Comparison of ENCODE assay signal across 10 cellular contexts in the genomic region with DNA sequence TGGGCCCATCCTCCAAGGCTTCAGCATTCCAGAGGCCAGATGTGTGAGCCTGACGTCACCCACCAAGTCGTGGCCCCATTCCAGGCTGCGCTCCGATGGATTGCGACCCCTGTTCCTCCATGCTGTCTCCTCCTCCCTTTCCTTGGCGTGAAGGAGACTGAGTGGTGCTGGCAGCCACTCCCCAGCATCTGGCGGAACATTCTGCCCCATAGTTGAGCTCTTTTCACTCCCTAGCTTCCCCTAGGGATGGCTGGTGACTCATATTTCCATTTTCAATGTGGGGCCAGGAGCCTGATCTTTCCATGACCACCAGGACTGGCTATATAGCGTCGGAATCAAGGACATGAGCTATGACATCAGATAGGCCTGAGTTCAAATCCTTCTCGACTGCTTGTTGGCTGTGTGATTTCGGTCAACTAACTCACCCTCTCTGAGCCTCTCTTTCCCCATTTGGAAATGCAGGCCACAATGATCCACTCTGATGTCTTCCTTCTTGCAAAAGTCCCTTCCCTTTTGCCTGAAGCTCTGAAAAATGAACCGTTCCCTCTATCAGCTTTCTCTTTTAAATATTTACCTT. TPM values are rescaled to one million over a fixed set of nuclear protein-coding genes. Genes with fewer than 3 reads are reported as not detected.
DNase-seq lines count a peak whose midpoint lies in the region; ATAC-seq, FAIRE-seq and TF ChIP-seq lines count a peak whose summit lies in the region.
"Had no signal": no experiment of that assay in that cellular context is flagged by ENCODE, and none has a peak within 500 bp of the region (broad histone marks: within the 10 kb centered on the region; RNA-seq: fewer than 3 reads in every experiment).

No MANE protein-coding gene starts in this region.

- DNase-seq in CD14-positive monocyte (ENCODE audit: low spot score) (no peak), T1000 (lab: John Stamatoyannopoulos, UW) (peak; percentile 59), Right ventricle myocardium superior (peak; percentile 96), D721Med (ENCODE audit: insufficient read length, low spot score) (no peak), SW 1271 (lab: John Stamatoyannopoulos, UW) (no peak), NCI-H510A (lab: John Stamatoyannopoulos, UW) (no peak)
- DNase-seq: DND-41; stimulated activated CD4-positive, alpha-beta T cell treated with anti-CD3 and anti-CD28 coated beads, Interleukin-4, amount 100 ng/mL, for 4 hours had no signal

- H3K4me1 ChIP-seq in parathyroid adenoma = peaks cover 9% of the 10 kb centered on the region

- no peaks in the 10 kb centered on the region for H3K36me3 ChIP-seq in parathyroid adenoma (ENCODE audit: control insufficient read depth, insufficient read depth, low read length)

- H3K27ac ChIP-seq in parathyroid adenoma = peak overlapping the region; percentile 42

- no peaks in the 10 kb centered on the region for H3K27me3 ChIP-seq in parathyroid adenoma (ENCODE audit: control insufficient read depth, insufficient read depth, low read length)

- peaks cover 6 to 16% (median 11%) of the 10 kb centered on the region in 7 donors for H3K9me3 Mint-ChIP-seq in CD14-positive monocyte

- peaks cover 72% of the 10 kb centered on the region for H3K4me1 Mint-ChIP-seq in CD14-positive monocyte

- H3K27ac Mint-ChIP-seq in CD14-positive monocyte = peak overlapping the region; percentile 83 to 100 (median 97)

- H3K27me3 Mint-ChIP-seq in CD14-positive monocyte (ENCODE audit: low read depth in 3 of 3) = peaks cover 0 to 5% (median 2%) of the 10 kb centered on the region in 3 donors

- H3K4me3 Mint-ChIP-seq in CD14-positive monocyte = peak overlapping the region in 1 of 2 donors; percentile 7

- TF ChIP-seq CTCF in CD14-positive monocyte (IDR thresholded peaks at IDR 0.05) (no peak), parathyroid adenoma (IDR thresholded peaks at IDR 0.05) (no peak), D721Med (IDR thresholded peaks at IDR 0.05; ENCODE audit: insufficient read depth, missing control alignments) (no peak)

- peaks cover 13 to 21% of the 10 kb centered on the region in 2 donors for H3K36me3 Mint-ChIP-seq in CD14-positive monocyte

- ATAC-seq in Right ventricle myocardium superior (ENCODE audit: poor library complexity) = peak; percentile 94
- no peak for ATAC-seq in HG02763 (IDR thresholded peaks at IDR 0.05; ENCODE audit: unreplicated experiment)

- no peak overlapping the region for H2AFZ ChIP-seq in parathyroid adenoma

- no peak for FAIRE-seq in D721Med (lab: Jason Lieb, UNC)

- H3K9ac ChIP-seq in parathyroid adenoma = no peak overlapping the region

- no peaks in the 10 kb centered on the region for H3K9me3 ChIP-seq in parathyroid adenoma (ENCODE audit: control insufficient read depth, low read length)

- intact Hi-C loops in CD14-positive monocyte (cut with micrococcal nuclease) = loop anchor here in 1 of 2 donors (5.0 kb wide), 1 partner anchor 37 kb away; the partner anchor contains the start of gene ERGIC1
- intact Hi-C loops in Right ventricle myocardium superior (cut with DNase I) = no loop called here

- H3K4me2 ChIP-seq in parathyroid adenoma (ENCODE audit: low read length) = no peak overlapping the region

- no peaks in the 10 kb centered on the region for H3K79me2 ChIP-seq in parathyroid adenoma

- no peak overlapping the region for H3K4me3 ChIP-seq in parathyroid adenoma (ENCODE audit: low read depth, low read length)

RNA-seq across cellular contexts. Expression of gene DUSP1, which starts 24.5 kb away (rescaled TPM):
- polyA plus RNA-seq in CD14-positive monocyte = 1,000 to 10,000 TPM; 1,963 to 3,954 TPM
- 122 TPM for total RNA-seq in Right ventricle myocardium superior

RNA-seq across cellular contexts. Expression of gene ERGIC1, which starts 38.6 kb away (rescaled TPM):
- 10 to 100 TPM; 28.3 to 34.1 TPM for polyA plus RNA-seq in CD14-positive monocyte
- total RNA-seq in Right ventricle myocardium superior = 75.5 TPM

Comparison
In these comparisons a context has a peak if more than half of its experiments do, and no peak if none do; other contexts are left out.
1. DNase-seq: peak in T1000 (single experiment) and Right ventricle myocardium superior (single experiment); none in CD14-positive monocyte (single experiment), D721Med (single experiment), SW 1271 (0 of 2) and NCI-H510A (single experiment).